1 cellular context compared by ENCODE assay signal in the genomic region with DNA sequence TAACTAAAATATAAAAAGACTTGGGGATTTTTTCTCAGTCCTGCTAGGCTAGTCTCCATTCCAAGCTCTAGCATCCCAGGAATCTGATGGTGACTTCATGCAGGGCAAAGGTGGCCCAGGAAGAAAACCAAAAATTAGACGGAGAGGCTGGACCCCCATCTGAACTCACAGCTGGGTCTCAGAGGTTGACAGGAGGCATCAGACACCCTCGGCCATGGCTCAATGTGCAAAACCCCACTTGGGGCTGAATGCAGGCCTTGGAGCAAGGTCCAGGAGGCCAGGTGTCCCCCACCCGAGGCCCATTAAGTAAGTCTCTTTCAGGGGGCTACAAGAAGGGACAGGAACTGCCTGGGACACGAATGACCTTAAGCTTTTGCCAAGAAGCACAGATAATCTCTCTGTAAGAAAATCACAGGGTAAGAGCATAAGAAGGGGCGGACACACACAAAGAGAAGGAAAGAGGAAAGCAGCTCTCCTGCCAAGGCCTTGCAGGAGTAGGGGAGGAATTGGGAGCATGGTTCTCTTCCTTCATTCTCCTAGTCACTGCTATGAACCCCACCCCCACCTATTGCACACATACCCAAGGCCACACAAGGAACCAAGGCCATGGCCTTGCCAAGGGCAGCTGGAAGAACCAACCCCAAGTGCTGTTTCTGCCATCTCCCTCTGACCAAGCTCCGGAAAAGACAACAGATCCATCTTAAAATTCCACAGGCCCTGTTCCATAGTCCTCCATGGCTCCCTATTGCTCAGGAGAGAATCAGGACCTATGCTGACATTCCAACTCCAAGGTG.
TF ChIP-seq lines count a peak whose summit lies in the region.

No MANE protein-coding gene starts in this region.

TF ChIP-seq in A549, 52 proteins besides CTCF, POLR2A, EP300 and RAD21 (continued from another document):
- TF ChIP-seq E2F6 (IDR thresholded peaks at IDR 0.05; ENCODE audit: borderline replicate concordance, low read depth) (no peak), HOXA7 (CRISPR knock-in tag; IDR thresholded peaks at IDR 0.05) (no peak)
